8 cellular contexts compared by ENCODE assay signal in the genomic region with DNA sequence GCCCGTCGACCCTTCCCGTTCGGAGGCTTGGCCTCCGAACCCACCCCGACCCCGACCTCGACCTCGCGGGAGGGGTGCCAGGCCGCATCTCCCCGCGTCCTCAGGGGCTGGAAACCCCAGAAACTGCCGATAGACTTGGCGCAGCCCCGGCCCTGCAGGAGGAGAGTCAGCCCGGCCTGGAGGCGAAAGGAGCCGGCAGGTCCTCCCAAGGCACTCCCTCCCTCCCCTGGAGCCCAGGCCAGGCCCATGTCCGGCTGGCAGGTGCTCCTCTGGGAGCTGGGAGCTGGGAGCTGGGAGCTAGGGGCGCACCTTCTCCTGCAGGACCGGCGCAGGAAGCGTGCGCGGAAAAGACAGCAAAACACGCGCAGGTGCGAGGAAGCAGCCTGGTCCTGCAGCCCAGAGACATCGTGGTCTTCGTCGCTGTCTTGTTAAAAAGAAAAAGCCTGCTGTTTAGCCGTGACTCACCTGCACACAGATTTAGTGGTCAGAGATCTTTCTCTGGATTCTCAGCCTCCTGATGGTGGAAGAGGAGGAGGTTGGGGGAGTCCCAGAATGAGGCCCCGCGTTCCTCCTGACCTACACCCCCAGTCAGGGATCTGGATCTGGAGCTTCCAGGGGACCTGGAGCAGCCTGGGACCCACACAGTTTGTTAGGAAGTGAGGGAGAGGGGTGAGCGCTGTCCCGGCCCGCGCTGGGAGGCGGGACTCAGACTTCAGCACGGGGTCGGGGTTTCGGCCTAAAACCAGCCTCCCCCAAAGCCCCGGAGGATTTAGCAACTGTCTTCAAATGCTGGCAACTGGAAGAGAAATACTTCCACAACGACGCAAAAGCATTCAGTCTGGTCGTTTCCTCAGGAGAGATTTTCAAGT. TPM values are rescaled to one million over a fixed set of nuclear protein-coding genes. Genes with fewer than 3 reads are reported as not detected.
DNase-seq lines count a peak whose midpoint lies in the region; ATAC-seq, FAIRE-seq and TF ChIP-seq lines count a peak whose summit lies in the region.

No MANE protein-coding gene starts in this region.

- in situ Hi-C loops in brain microvascular endothelial cell (cut with HindIII; ENCODE audit: low pct_ligation_motif_present, low sequenced_read_pairs) = no loop called here
- in situ Hi-C loops in HepG2 (cut with HindIII; ENCODE audit: extremely low pct_ligation_motif_present, low pct_unique_long_range_greater_than_20kb) = no loop called here

- H3K9me3 ChIP-seq in CD8-positive, alpha-beta T cell (ENCODE audit: low read length) = no peaks in the 10 kb centered on the region
- no peaks in the 10 kb centered on the region for H3K9me3 ChIP-seq in HepG2 (ENCODE audit: low read length)
- H3K9me3 ChIP-seq in tibial artery = no peaks in the 10 kb centered on the region

- DNase-seq in CD8-positive, alpha-beta T cell = no peak
- no peak for DNase-seq in brain microvascular endothelial cell
- DNase-seq in HepG2 (ENCODE audit: low spot score) = no peak
- no peak for DNase-seq in tibial artery
- DNase-seq in T1000 (lab: John Stamatoyannopoulos, UW) = no peak

- CTCF ChIA-PET in CD8-positive, alpha-beta T cell (lab: Charles Lee) = interaction anchor here (0.8 to 2.2 kb wide), 7 partner anchors 10 to 78 kb away, joined by 3 to 9 read pairs (median 4); no protein-coding TSS in a partner anchor
- CTCF ChIA-PET in HepG2 (lab: Yijun Ruan, JAX; ENCODE audit: low intra/inter-chr PET ratio, low total read pairs) = no interaction called here

- peaks cover 6% of the 10 kb centered on the region for H3K79me2 ChIP-seq in HepG2 (ENCODE audit: insufficient read depth, low read length)

- H4K20me1 ChIP-seq in HepG2 (ENCODE audit: insufficient read depth, low read length) = no peaks in the 10 kb centered on the region

- WGBS in HepG2 (ENCODE audit: low lambda C conversion rate) = 13% methylated on average over 9 of the region's 47 CpGs

- peak overlapping the region; percentile 76 for H3K4me3 Mint-ChIP-seq in CD8-positive, alpha-beta T cell
- H3K4me3 Mint-ChIP-seq in IgD-negative memory B cell = peak overlapping the region; percentile 78 to 98 (median 84)

- TF ChIP-seq EP300 in HepG2 (IDR thresholded peaks at IDR 0.05; ENCODE audit: low read depth in 2 of 2, low read length in 2 of 2) (no peak), HepG2 (CRISPR knock-in tag; IDR thresholded peaks at IDR 0.05; ENCODE audit: borderline replicate concordance) (no peak)

- H3K9ac ChIP-seq in HepG2 (ENCODE audit: insufficient read depth, low read depth, low read length) = peak overlapping the region; percentile 75; the same call in 1 of the 2 replicates

- no peaks in the 10 kb centered on the region for H3K27me3 ChIP-seq in CD8-positive, alpha-beta T cell (ENCODE audit: insufficient read depth, low read length)
- H3K27me3 ChIP-seq in brain microvascular endothelial cell (replicated peaks) (no peaks in the 10 kb centered on the region), HepG2 (ENCODE audit: control insufficient read depth in 1 of 2, insufficient read depth in 2 of 2, low read length in 2 of 2) (peaks cover 4 to 38% of the 10 kb centered on the region in 2 experiments; a peak in 4 of 5 replicates), tibial artery (no peaks in the 10 kb centered on the region)

- POLR2A ChIA-PET in CD8-positive, alpha-beta T cell (lab: Charles Lee) = interaction anchor here (0.7 to 5.4 kb wide), 10 partner anchors 8 to 79 kb away, joined by 3 to 63 read pairs (median 12); no protein-coding TSS in a partner anchor
- POLR2A ChIA-PET in HepG2 (lab: Yijun Ruan, JAX) = interaction anchor here (2.7 kb wide), 1 partner anchor 18 kb away, joined by 19 read pairs; no protein-coding TSS in a partner anchor

- H3K9me3 Mint-ChIP-seq in CD8-positive, alpha-beta T cell = no peaks in the 10 kb centered on the region
- no peaks in the 10 kb centered on the region for H3K9me3 Mint-ChIP-seq in IgD-negative memory B cell

- no TSS peak for BruUV-seq in HepG2 (replicated peaks; lab: Mats Ljungman, UMichigan)

- H3K36me3 Mint-ChIP-seq in CD8-positive, alpha-beta T cell = peaks cover 23% of the 10 kb centered on the region
- no peaks in the 10 kb centered on the region for H3K36me3 Mint-ChIP-seq in IgD-negative memory B cell

- intact Hi-C loops in CD8-positive, alpha-beta T cell (cut with DNase I, micrococcal nuclease) = loop anchor here (2.0 to 10.0 kb wide), 5 partner anchors 36 to 308 kb away; a partner anchor contains a TSS
- intact Hi-C loops in HepG2 (cut with micrococcal nuclease; ENCODE audit: unreplicated experiment) (loop anchor here (2.0 to 5.0 kb wide), 3 partner anchors 18 to 131 kb away; no protein-coding TSS in a partner anchor), tibial artery (cut with DNase I; ENCODE audit: low total_unique reads) (loop anchor here (5.0 kb wide), 2 partner anchors 66 to 69 kb away; no protein-coding TSS in a partner anchor)

- H3K36me3 ChIP-seq in CD8-positive, alpha-beta T cell (ENCODE audit: insufficient read depth, low read length) = no peaks in the 10 kb centered on the region
- H3K36me3 ChIP-seq in brain microvascular endothelial cell (replicated peaks) (no peaks in the 10 kb centered on the region), HepG2 (replicated peaks in 1 of 2; ENCODE audit: control insufficient read depth in 1 of 2, insufficient read depth in 2 of 2, low read length in 2 of 2) (no peaks in the 10 kb centered on the region), tibial artery (no peaks in the 10 kb centered on the region)

- no peak for TF ChIP-seq POLR2A in HepG2 (IDR thresholded peaks at IDR 0.05; ENCODE audit: insufficient read depth in 1 of 2, low read depth in 2 of 2, low read length in 2 of 2)

- TF ChIP-seq RAD21 in HepG2 (CRISPR knock-in tag; IDR thresholded peaks at IDR 0.05) = no peak

- peaks cover 50% of the 10 kb centered on the region for H3K4me1 Mint-ChIP-seq in CD8-positive, alpha-beta T cell (ENCODE audit: low read depth)
- peaks cover 26 to 30% (median 28%) of the 10 kb centered on the region in 3 donors for H3K4me1 Mint-ChIP-seq in IgD-negative memory B cell

- H3K4me1 ChIP-seq in CD8-positive, alpha-beta T cell (ENCODE audit: insufficient read depth, low read length) = peaks cover 45% of the 10 kb centered on the region
- H3K4me1 ChIP-seq in HepG2 (ENCODE audit: insufficient read depth, low read length) (peaks cover 31% of the 10 kb centered on the region), tibial artery (peaks cover 0 to 49% (median 28%) of the 10 kb centered on the region in 4 donors)

- H3K27me3 Mint-ChIP-seq in CD8-positive, alpha-beta T cell (ENCODE audit: low read depth) = no peaks in the 10 kb centered on the region
- no peaks in the 10 kb centered on the region for H3K27me3 Mint-ChIP-seq in IgD-negative memory B cell

- no peak for TF ChIP-seq CTCF in CD8-positive, alpha-beta T cell (IDR thresholded peaks at IDR 0.05)
- no peak for TF ChIP-seq CTCF in brain microvascular endothelial cell (IDR thresholded peaks at IDR 0.05; ENCODE audit: low read depth, low read length, missing control alignments)
- no peak for TF ChIP-seq CTCF in HepG2 (CRISPR knock-in tag; IDR thresholded peaks at IDR 0.05)
- TF ChIP-seq CTCF in tibial artery (IDR thresholded peaks at IDR 0.05) = no peak

- no peak for FAIRE-seq in HepG2 (lab: Jason Lieb, UNC)

- peak overlapping the region; percentile 84 for H3K4me2 ChIP-seq in HepG2 (ENCODE audit: low read depth, low read length)

- no peak for ATAC-seq in CD8-positive, alpha-beta T cell
- ATAC-seq in HepG2 (peak; percentile 50), HG03175 (IDR thresholded peaks at IDR 0.05; ENCODE audit: unreplicated experiment) (no peak), HG03469 (IDR thresholded peaks at IDR 0.05; ENCODE audit: unreplicated experiment) (no peak)

- peak overlapping the region; percentile 25 for H3K27ac ChIP-seq in CD8-positive, alpha-beta T cell (ENCODE audit: low read depth, low read length)
- H3K27ac ChIP-seq in brain microvascular endothelial cell (no peak overlapping the region), HepG2 (ENCODE audit: extremely low read length, insufficient read depth, low read length) (no peak overlapping the region), tibial artery (peak overlapping the region; percentile 90 to 98)

- H2AFZ ChIP-seq in HepG2 (ENCODE audit: low read length) = no peak overlapping the region

- H3K4me3 ChIP-seq in CD8-positive, alpha-beta T cell (ENCODE audit: low read depth, low read length) = peak overlapping the region; percentile 76
- H3K4me3 ChIP-seq in brain microvascular endothelial cell (ENCODE audit: low read depth, low read length) (peak overlapping the region; percentile 66), HepG2 (replicated peaks in 1 of 3; ENCODE audit: insufficient read depth in 1 of 3, low read depth in 2 of 3, low read length in 3 of 3) (peak overlapping the region; percentile 66 to 82 (median 73)), tibial artery (peak overlapping the region; percentile 69 to 91)

- H3K27ac Mint-ChIP-seq in CD8-positive, alpha-beta T cell = peak overlapping the region; percentile 91
- H3K27ac Mint-ChIP-seq in IgD-negative memory B cell = peak overlapping the region in 2 of 3 donors; percentile 47 to 98

RNA-seq across cellular contexts. Expression of a gene that starts 0.7 kb away (rescaled TPM):
- total RNA-seq in CD8-positive, alpha-beta T cell = 10 to 100 TPM; 67.9 to 70.7 TPM
- polyA plus RNA-seq in IgD-negative memory B cell (89.4 TPM), HepG2 (2011; rRNA removed) (8.5 and 10.9 TPM in 2 replicates)
- total RNA-seq in HepG2 (2016; rRNA removed; fragmentation: Illumina TruSeq; extraction: Trizol) = 5.0 TPM in 2 replicates
- total RNA-seq in HepG2 (2016; cell fraction: cytosol; rRNA removed; fragmentation: Illumina TruSeq; extraction: Trizol; ENCODE audit: low read depth) = 1.4 and 1.7 TPM in 2 replicates
- total RNA-seq in HepG2 (2016; cell fraction: insoluble cytoplasmic fraction; rRNA removed; fragmentation: Illumina TruSeq; extraction: Trizol) = 4.7 TPM in 2 replicates
- 1.8 and 2.3 TPM in 2 replicates for total RNA-seq in HepG2 (2016; cell fraction: membrane; rRNA removed; fragmentation: Illumina TruSeq; extraction: Trizol)
- total RNA-seq in HepG2 (2016; cell fraction: nucleus; rRNA removed; fragmentation: Illumina TruSeq; extraction: Trizol) = 5.1 and 6.2 TPM in 2 replicates
- polyA plus RNA-seq in HepG2 (2011; cell fraction: cytosol; rRNA removed) = 5.1 and 8.0 TPM in 2 replicates
- 14.4 and 16.4 TPM in 2 replicates for polyA plus RNA-seq in HepG2 (2011; cell fraction: nucleus; rRNA removed)
- polyA plus RNA-seq in HepG2 (2012) = 10.8 and 11.5 TPM in 2 replicates
- 0.49 and 0.51 TPM in 2 replicates for polyA plus RNA-seq in HepG2 (2016; cell fraction: cytosol; fragmentation: Illumina TruSeq; extraction: Trizol; ENCODE audit: low read depth)
- polyA plus RNA-seq in HepG2 (2016; cell fraction: insoluble cytoplasmic fraction; fragmentation: Illumina TruSeq; extraction: Trizol; ENCODE audit: low read depth) = 4.2 and 4.7 TPM in 2 replicates
- 1.0 and 1.1 TPM in 2 replicates for polyA plus RNA-seq in HepG2 (2016; cell fraction: membrane; fragmentation: Illumina TruSeq; extraction: Trizol; ENCODE audit: low read depth)
- polyA plus RNA-seq in HepG2 (2016; cell fraction: nucleus; fragmentation: Illumina TruSeq; extraction: Trizol; ENCODE audit: insufficient read depth, low read depth) = 4.4 and 5.6 TPM in 2 replicates
- 10.6 and 20.4 TPM in 2 replicates for polyA minus RNA-seq in HepG2 (2011; rRNA and poly(A)+ RNA removed; ENCODE audit: low replicate concordance)
- 7.3 and 8.8 TPM in 2 replicates for polyA minus RNA-seq in HepG2 (2011; cell fraction: cytosol; rRNA and poly(A)+ RNA removed)
- polyA minus RNA-seq in HepG2 (2011; cell fraction: nucleus; rRNA and poly(A)+ RNA removed) = 19.0 and 19.6 TPM in 2 replicates

Comparison
In these comparisons a context has a peak if more than half of its experiments do, and no peak if none do; other contexts are left out.
1. H3K27ac ChIP-seq: peak in CD8-positive, alpha-beta T cell (single experiment) and tibial artery (2 of 2); none in brain microvascular endothelial cell (single experiment) and HepG2 (single experiment).
2. RNA of a gene that starts 0.7 kb away (total RNA-seq): 67.9 to 70.7 TPM in CD8-positive, alpha-beta T cell; 1.4 to 6.2 TPM in HepG2; every median in the first group is over 4 times any median in the second.
3. Peak in every context shown above with its lines, with median percentiles within 50 percentile points of each other: H3K4me3 ChIP-seq.